9 cellular contexts compared by ENCODE assay signal in genomic region chr15:99014066-99014802, GRCh38. TPM values are rescaled to one million over a fixed set of nuclear protein-coding genes. Genes with fewer than 3 reads are reported as not detected.
DNase-seq lines count a peak whose midpoint lies in the region; ATAC-seq and TF ChIP-seq lines count a peak whose summit lies in the region.
"Not testable (repeated sequence)": the region's sequence is repeated elsewhere in the genome, so short reads cannot be mapped to it uniquely, and the experiment has no call there.
"Had no signal": no experiment of that assay in that cellular context is flagged by ENCODE, and none has a peak within 500 bp of the region (broad histone marks: within the 10 kb centered on the region; RNA-seq: fewer than 3 reads in every experiment).

No MANE protein-coding gene starts in this region.

- not testable (repeated sequence) for H2BK5ac ChIP-seq in neuronal stem cell (ENCODE audit: low read length)

- not testable (repeated sequence) for H3K9me3 ChIP-seq in RWPE2 (ENCODE audit: severe bottlenecking); iPS-18a (ENCODE audit: control insufficient read depth, low read depth, low read length); neuronal stem cell (replicated peaks in 1 of 2; ENCODE audit: control insufficient read depth in 2 of 2, insufficient read depth in 1 of 2, low read depth in 1 of 2, low read length in 2 of 2); thoracic aorta

- not testable (repeated sequence) for H3K4ac ChIP-seq in neuronal stem cell (ENCODE audit: low read length)

- H2BK15ac ChIP-seq in neuronal stem cell (ENCODE audit: low read length), result not testable (repeated sequence)

- H3K36me3 Mint-ChIP-seq in activated naive CD4-positive, alpha-beta T cell treated with anti-CD3 and anti-CD28 coated beads for 36 hours (ENCODE audit: low read depth); effector memory CD8-positive, alpha-beta T cell (ENCODE audit: insufficient read depth): not testable (repeated sequence)

- H3K27me3 Mint-ChIP-seq in activated naive CD4-positive, alpha-beta T cell treated with anti-CD3 and anti-CD28 coated beads for 36 hours (ENCODE audit: low read depth), result peaks cover 30% of the 10 kb centered on the region
- peaks cover 28 to 58% of the 10 kb centered on the region in 2 donors for H3K27me3 Mint-ChIP-seq in effector memory CD8-positive, alpha-beta T cell

- H3K79me1 ChIP-seq in neuronal stem cell (ENCODE audit: low read depth, low read length), result not testable (repeated sequence)

- not testable (repeated sequence) for H3K9ac ChIP-seq in iPS-18a (ENCODE audit: low read length); neuronal stem cell (ENCODE audit: low read depth, low read length, poor library complexity)

- not testable (repeated sequence) for H3K36me3 ChIP-seq in RWPE2 (ENCODE audit: low read depth); iPS-18a (ENCODE audit: control insufficient read depth, low read depth, low read length); neuronal stem cell (replicated peaks in 1 of 2; ENCODE audit: control insufficient read depth in 2 of 2, insufficient read depth in 2 of 2, low read length in 2 of 2); thoracic aorta

- H3K27ac ChIP-seq in C4-2B (peak overlapping the region; percentile 82), RWPE2 (ENCODE audit: poor library complexity, severe bottlenecking) (peak overlapping the region; percentile 35), thoracic aorta (peak overlapping the region in 1 of 2 donors; percentile 26)
- H3K27ac ChIP-seq in iPS-18a (ENCODE audit: low read length); neuronal stem cell (replicated peaks; ENCODE audit: low read length): not testable (repeated sequence)

- no CpG with 5 or more reads among the region's 36 CpGs for WGBS in neuronal stem cell (ENCODE audit: extremely low coverage in 2 of 2, insufficient read length in 2 of 2, insufficient replicate concordance in 1 of 2), 2 donors

- H3K4me3 ChIP-seq in RWPE2 (ENCODE audit: severe bottlenecking) (peak overlapping the region; percentile 56), iPS-18a (ENCODE audit: low read length) (peak overlapping the region; percentile 70), neuronal stem cell (ENCODE audit: low read length in 2 of 2) (peak overlapping the region in 1 of 2 donors; percentile 50), thoracic aorta (peak overlapping the region; percentile 91)

- not testable (repeated sequence) for H3K23ac ChIP-seq in neuronal stem cell (ENCODE audit: low read depth, low read length, poor library complexity)

- H3K9me3 Mint-ChIP-seq in activated naive CD4-positive, alpha-beta T cell treated with anti-CD3 and anti-CD28 coated beads for 36 hours; effector memory CD8-positive, alpha-beta T cell: not testable (repeated sequence)

- peak overlapping the region; percentile 45 for H3K4me2 ChIP-seq in neuronal stem cell (ENCODE audit: insufficient read depth, low read length, poor library complexity, severe bottlenecking)

- not testable (repeated sequence) for DNase-seq in HEK293T (ENCODE audit: extremely low spot score); RWPE2 (ENCODE audit: low spot score); activated naive CD4-positive, alpha-beta T cell treated with anti-CD3 and anti-CD28 coated beads for 36 hours; effector memory CD8-positive, alpha-beta T cell; neuronal stem cell (ENCODE audit: low spot score); thoracic aorta (ENCODE audit: low spot score)

- POLR2A ChIA-PET in HEK293T (lab: Yijun Ruan, JAX), result interaction anchor here (0.6 to 1.3 kb wide), 12 partner anchors 9 to 140 kb away, joined by 3 to 5 read pairs (median 3); no protein-coding TSS in a partner anchor

- not testable (repeated sequence) for H3K4me1 Mint-ChIP-seq in activated naive CD4-positive, alpha-beta T cell treated with anti-CD3 and anti-CD28 coated beads for 36 hours (ENCODE audit: low read depth); effector memory CD8-positive, alpha-beta T cell (ENCODE audit: low read depth in 2 of 2)

- H3K4me3 Mint-ChIP-seq in activated naive CD4-positive, alpha-beta T cell treated with anti-CD3 and anti-CD28 coated beads for 36 hours, result peak overlapping the region; percentile 64
- peak overlapping the region; percentile 58 to 59 for H3K4me3 Mint-ChIP-seq in effector memory CD8-positive, alpha-beta T cell

- H2BK12ac ChIP-seq in neuronal stem cell (ENCODE audit: low read length), result not testable (repeated sequence)

- CTCF ChIA-PET in HEK293T (lab: Yijun Ruan, JAX); activated naive CD4-positive, alpha-beta T cell treated with anti-CD3 and anti-CD28 coated beads for 36 hours (lab: Charles Lee): not testable (repeated sequence)

- H3K4me1 ChIP-seq in RWPE2 (ENCODE audit: insufficient read depth, poor library complexity, severe bottlenecking) (peaks cover 12% of the 10 kb centered on the region), thoracic aorta (ENCODE audit: control insufficient read depth in 1 of 2, low read depth in 2 of 2) (peaks cover 0 to 11% of the 10 kb centered on the region in 2 donors)
- H3K4me1 ChIP-seq in iPS-18a (ENCODE audit: control insufficient read depth, low read depth, low read length); neuronal stem cell (ENCODE audit: control insufficient read depth in 2 of 2, insufficient read depth in 1 of 2, low read depth in 1 of 2, low read length in 2 of 2): not testable (repeated sequence)

- not testable (repeated sequence) for H3K18ac ChIP-seq in neuronal stem cell (ENCODE audit: low read length)

- H2BK120ac ChIP-seq in neuronal stem cell (ENCODE audit: low read depth, low read length), result not testable (repeated sequence)

- not testable (repeated sequence) for H3K14ac ChIP-seq in neuronal stem cell (ENCODE audit: low read length)

- H2AFZ ChIP-seq in neuronal stem cell (ENCODE audit: low read length), result peak overlapping the region; percentile 98

- not testable (repeated sequence) for H3K27ac Mint-ChIP-seq in activated naive CD4-positive, alpha-beta T cell treated with anti-CD3 and anti-CD28 coated beads for 36 hours; effector memory CD8-positive, alpha-beta T cell

- ATAC-seq in RWPE2 (ENCODE audit: low read depth); effector memory CD8-positive, alpha-beta T cell (replicated peaks); thoracic aorta (ENCODE audit: insufficient number of reproducible peaks, low FRiP score, low read depth): not testable (repeated sequence)

- not testable (repeated sequence) for TF ChIP-seq CTCF in C4-2B (conservative IDR thresholded peaks at IDR 0.05); RWPE2 (IDR thresholded peaks at IDR 0.05; ENCODE audit: poor library complexity, severe bottlenecking); thoracic aorta (IDR thresholded peaks at IDR 0.05)

- intact Hi-C loops in activated naive CD4-positive, alpha-beta T cell treated with anti-CD3 and anti-CD28 coated beads for 36 hours (cut with micrococcal nuclease), result loop anchor here (2.0 to 10.0 kb wide), 3 partner anchors 45 to 1049 kb away; partner anchors contain the start of gene ARRDC4

- H4K91ac ChIP-seq in neuronal stem cell (ENCODE audit: low read depth, low read length, poor library complexity), result not testable (repeated sequence)

- not testable (repeated sequence) for H4K8ac ChIP-seq in neuronal stem cell (ENCODE audit: low read depth, low read length)

- H2AK5ac ChIP-seq in neuronal stem cell (ENCODE audit: low read depth, low read length), result not testable (repeated sequence)

- H3K27me3 ChIP-seq in RWPE2 (ENCODE audit: insufficient read depth, poor library complexity, severe bottlenecking); thoracic aorta (replicated peaks; ENCODE audit: insufficient read depth): not testable (repeated sequence)
- peaks cover 17% of the 10 kb centered on the region for H3K27me3 ChIP-seq in iPS-18a (ENCODE audit: control insufficient read depth, insufficient read depth, low read length)
- H3K27me3 ChIP-seq in neuronal stem cell (ENCODE audit: control insufficient read depth in 3 of 3, insufficient read depth in 3 of 3, low read depth in 1 of 3, low read length in 3 of 3), result peaks cover 0 to 39% (median 8%) of the 10 kb centered on the region in 3 experiments

TF ChIP-seq in HEK293T, 16 proteins besides CTCF, POLR2A, EP300 and RAD21:
- TF ChIP-seq L3MBTL2 (conservative IDR thresholded peaks at IDR 0.05), result peak; percentile 18; the same call in 1 of the 2 replicates

RNA-seq across cellular contexts. Expression of gene PGPEP1L, which starts 6.6 kb away (rescaled TPM):
- not detected for total RNA-seq in activated naive CD4-positive, alpha-beta T cell treated with anti-CD3 and anti-CD28 coated beads for 36 hours
- not detected for polyA plus RNA-seq in neuronal stem cell (2013, experiment 1 of 2)
- polyA plus RNA-seq in neuronal stem cell (2013, experiment 2 of 2), result not detected
- total RNA-seq in thoracic aorta, result 1 to 10 TPM in 1 of 2 donors, not detected in 1; 2.5 TPM
- polyA plus RNA-seq: keratinocyte had no signal
